In genomic region chr2:80054339-80054675, GRCh38 we compare ENCODE assay signal across 14 cellular contexts.
DNase-seq lines count a peak whose midpoint lies in the region; ATAC-seq and TF ChIP-seq lines count a peak whose summit lies in the region.
"Had no signal": no experiment of that assay in that cellular context is flagged by ENCODE, and none has a peak within 500 bp of the region (broad histone marks: within the 10 kb centered on the region; RNA-seq: fewer than 3 reads in every experiment).

No MANE protein-coding gene starts in this region.

- BruUV-seq in mammary epithelial cell (replicated peaks; lab: Mats Ljungman, UMichigan), result no TSS peak

- intact Hi-C loops in mammary epithelial cell (cut with micrococcal nuclease), result no loop called here

- DNase-seq in EH (ENCODE audit: low read depth) (peak; percentile 55), NCI-H1092 (lab: John Stamatoyannopoulos, UW) (peak; percentile 2), mammary epithelial cell (peak; percentile 0), mesothelial cell of epicardium (ENCODE audit: low spot score in 2 of 2, unreplicated experiment in 2 of 2) (no peak), KG1 (lab: John Stamatoyannopoulos, UW) (no peak)
- DNase-seq: activated naive CD4-positive, alpha-beta T cell treated with anti-CD3 and anti-CD28 coated beads for 36 hours; AML-193; effector memory CD8-positive, alpha-beta T cell; NCI-H1436; NCI-H526 treated with DMSO at 0.1 percent for 48 hours; T-helper 1 cell had no signal

- no peaks in the 10 kb centered on the region for H3K4me1 ChIP-seq in mammary epithelial cell (ENCODE audit: insufficient read depth, low read length)

- H3K79me2 ChIP-seq in mammary epithelial cell (ENCODE audit: insufficient read depth, low read length), result no peaks in the 10 kb centered on the region

- no peaks in the 10 kb centered on the region for H3K36me3 ChIP-seq in mammary epithelial cell (ENCODE audit: insufficient read depth, low read length)

- H3K27me3 Mint-ChIP-seq in mesothelial cell of epicardium (ENCODE audit: low read depth), result no peaks in the 10 kb centered on the region
- H3K27me3 Mint-ChIP-seq: effector memory CD8-positive, alpha-beta T cell had no signal

- CTCF ChIA-PET in mammary epithelial cell (lab: Charles Lee; ENCODE audit: low non-redundant PET), result no interaction called here

- H4K20me1 ChIP-seq in mammary epithelial cell (ENCODE audit: insufficient read depth, low read length), result no peaks in the 10 kb centered on the region

- no peaks in the 10 kb centered on the region for H3K27me3 ChIP-seq in mammary epithelial cell (ENCODE audit: insufficient read depth, low read length)

- H2AFZ ChIP-seq in mammary epithelial cell (ENCODE audit: low read depth, low read length), result no peak overlapping the region

- WGBS in mammary epithelial cell (ENCODE audit: low coverage, missing lambda C conversion rate), result 0% methylated on average over 2 of the region's 2 CpGs

- H3K9ac ChIP-seq in mammary epithelial cell (ENCODE audit: insufficient read depth, low read length), result no peak overlapping the region

- TF ChIP-seq CTCF in mammary epithelial cell (conservative IDR thresholded peaks at IDR 0.05 in 1 of 2, IDR thresholded peaks at IDR 0.05 in 1 of 2; ENCODE audit: extremely low read depth in 1 of 2, insufficient read depth in 1 of 2, low read depth in 1 of 2, low read length in 2 of 2), result no peak
- TF ChIP-seq CTCF in mesothelial cell of epicardium (IDR thresholded peaks at IDR 0.05; ENCODE audit: unreplicated experiment), result no peak

- no peak overlapping the region for H3K4me2 ChIP-seq in mammary epithelial cell (ENCODE audit: insufficient read depth, low read depth, low read length)

- H3K9me3 Mint-ChIP-seq in mesothelial cell of epicardium, result no peaks in the 10 kb centered on the region
- H3K9me3 Mint-ChIP-seq: activated naive CD4-positive, alpha-beta T cell treated with anti-CD3 and anti-CD28 coated beads for 36 hours had no signal

- H3K4me1 Mint-ChIP-seq in mesothelial cell of epicardium, result peaks cover 14% of the 10 kb centered on the region

- no peak for ATAC-seq in GM21619 (IDR thresholded peaks at IDR 0.05; ENCODE audit: unreplicated experiment)
- ATAC-seq in HG03565 (IDR thresholded peaks at IDR 0.05; ENCODE audit: unreplicated experiment), result no peak
- no peak for ATAC-seq in GM21360 (IDR thresholded peaks at IDR 0.05; ENCODE audit: unreplicated experiment)
- ATAC-seq: effector memory CD8-positive, alpha-beta T cell had no signal

- H3K36me3 Mint-ChIP-seq in mesothelial cell of epicardium, result no peaks in the 10 kb centered on the region

- no peak overlapping the region for H3K4me3 ChIP-seq in mammary epithelial cell (replicated peaks in 1 of 3; ENCODE audit: insufficient read depth in 1 of 3, low read depth in 2 of 3, low read length in 3 of 3)

- in situ Hi-C loops in mammary epithelial cell (cut with MboI; ENCODE audit: low sequenced_read_pairs in 2 of 2), result no loop called here

- no peak overlapping the region for H3K4me3 Mint-ChIP-seq in mesothelial cell of epicardium
- H3K4me3 Mint-ChIP-seq: activated naive CD4-positive, alpha-beta T cell treated with anti-CD3 and anti-CD28 coated beads for 36 hours; effector memory CD8-positive, alpha-beta T cell had no signal

- no peak overlapping the region for H3K27ac ChIP-seq in mammary epithelial cell (ENCODE audit: insufficient read depth, low read depth, low read length)

- dilution Hi-C loops in mammary epithelial cell (cut with HindIII; ENCODE audit: low sequenced_read_pairs), result no loop called here

- peak overlapping the region; percentile 26 for H3K27ac Mint-ChIP-seq in mesothelial cell of epicardium
- H3K27ac Mint-ChIP-seq: activated naive CD4-positive, alpha-beta T cell treated with anti-CD3 and anti-CD28 coated beads for 36 hours; effector memory CD8-positive, alpha-beta T cell had no signal

- H3K9me3 ChIP-seq in mammary epithelial cell (replicated peaks; ENCODE audit: insufficient read depth, low read length), result peaks cover 22% of the 10 kb centered on the region

Comparison
In these comparisons a context has a peak if more than half of its experiments do, and no peak if none do; other contexts are left out.
1. DNase-seq: peak in EH (single experiment), NCI-H1092 (single experiment) and mammary epithelial cell (single experiment); none in mesothelial cell of epicardium (0 of 2) and KG1 (single experiment).